8 cellular contexts compared by ENCODE assay signal in genomic region chr2:24082787-24083566, GRCh38. TPM values are rescaled to one million over a fixed set of nuclear protein-coding genes. Genes with fewer than 3 reads are reported as not detected.
DNase-seq lines count a peak whose midpoint lies in the region; ATAC-seq and TF ChIP-seq lines count a peak whose summit lies in the region.

No MANE protein-coding gene starts in this region.

- no peak for DNase-seq in activated T-cell treated with anti-CD3 and anti-CD28 coated beads, Interleukin-2, amount 50 U/mL, for 4 hours
- DNase-seq in activated T-cell treated with anti-CD3 and anti-CD28 coated beads for 4 hours (no peak), astrocyte of the spinal cord (ENCODE audit: low read depth, low spot score) (no peak), left lung (no peak), thyroid gland (no peak), left lobe of liver (ENCODE audit: low spot score) (no peak)

- H3K4me3 ChIP-seq in astrocyte of the spinal cord (ENCODE audit: low read depth, low read length) (peak overlapping the region; percentile 76), left lung (peak overlapping the region; percentile 62 to 67), thyroid gland (replicated peaks in 1 of 3) (no peak overlapping the region)

- H3K9me3 Mint-ChIP-seq in activated T-cell treated with anti-CD3 and anti-CD28 coated beads, Interleukin-2, amount 50 U/mL, for 4 hours, result no peaks in the 10 kb centered on the region

- in situ Hi-C loops in astrocyte of the spinal cord (cut with HindIII; ENCODE audit: low sequenced_read_pairs), result no loop called here

- no peak for TF ChIP-seq POLR2A in thyroid gland (IDR thresholded peaks at IDR 0.05)

- H3K4me1 ChIP-seq in left lung (peaks cover 10 to 44% of the 10 kb centered on the region in 2 donors), thyroid gland (peaks cover 11 to 26% of the 10 kb centered on the region in 2 donors)

- no peaks in the 10 kb centered on the region for H3K27me3 Mint-ChIP-seq in activated T-cell treated with anti-CD3 and anti-CD28 coated beads, Interleukin-2, amount 50 U/mL, for 4 hours (ENCODE audit: low read depth)

- no peaks in the 10 kb centered on the region for H3K27me3 ChIP-seq in left lung
- H3K27me3 ChIP-seq in thyroid gland, result no peaks in the 10 kb centered on the region

- intact Hi-C loops in left lung (cut with DNase I) (no loop called here), thyroid gland (cut with DNase I) (loop anchor here (10.0 kb wide), 1 partner anchor 258 kb away; no protein-coding TSS in a partner anchor)

- H3K27ac ChIP-seq in left lung (peak overlapping the region; percentile 90 to 96), thyroid gland (peak overlapping the region in 2 of 3 donors; percentile 91 to 94)

- ATAC-seq in activated T-cell treated with anti-CD3 and anti-CD28 coated beads, Interleukin-2, amount 50 U/mL, for 4 hours, result no peak
- ATAC-seq in left lung (no peak), GM19397 (IDR thresholded peaks at IDR 0.05; ENCODE audit: unreplicated experiment) (no peak), left lobe of liver (no peak), HG02678 (IDR thresholded peaks at IDR 0.05; ENCODE audit: unreplicated experiment) (no peak)

- 77 to 84% methylated on average over 6 to 8 of the region's 8 CpGs for WGBS in thyroid gland, 2 donors

- peaks cover 14% of the 10 kb centered on the region for H3K4me1 Mint-ChIP-seq in activated T-cell treated with anti-CD3 and anti-CD28 coated beads, Interleukin-2, amount 50 U/mL, for 4 hours (ENCODE audit: low read depth)

- peak overlapping the region; percentile 83 for H3K4me3 Mint-ChIP-seq in activated T-cell treated with anti-CD3 and anti-CD28 coated beads, Interleukin-2, amount 50 U/mL, for 4 hours

- H3K36me3 ChIP-seq in left lung (peaks cover 0 to 35% of the 10 kb centered on the region in 2 donors), thyroid gland (no peaks in the 10 kb centered on the region)

- TF ChIP-seq CTCF in astrocyte of the spinal cord (IDR thresholded peaks at IDR 0.05; ENCODE audit: low read depth, low read length) (no peak), left lung (IDR thresholded peaks at IDR 0.05) (no peak), thyroid gland (IDR thresholded peaks at IDR 0.05) (no peak)

- H3K9me3 ChIP-seq in left lung (no peaks in the 10 kb centered on the region), thyroid gland (no peaks in the 10 kb centered on the region)

- H3K36me3 Mint-ChIP-seq in activated T-cell treated with anti-CD3 and anti-CD28 coated beads, Interleukin-2, amount 50 U/mL, for 4 hours (ENCODE audit: insufficient read depth), result peaks cover 2% of the 10 kb centered on the region

RNA-seq across cellular contexts. Expression of gene TP53I3, which starts 1.7 kb away (rescaled TPM):
- 1 to 10 TPM in 1 of 3 donors, under 1 TPM in 2; 0.45 to 1.1 (median 0.56) TPM for total RNA-seq in activated T-cell treated with anti-CD3 and anti-CD28 coated beads, Interleukin-2, amount 50 U/mL, for 4 hours
- total RNA-seq in left lung, result 100 to 1,000 TPM in 1 of 2 donors, 10 to 100 TPM in 1; 56.8 to 123 TPM
- total RNA-seq in thyroid gland, result 10 to 100 TPM; 14.5 to 38.4 (median 31.0) TPM
- 8.0 TPM for total RNA-seq in left lobe of liver

RNA-seq across cellular contexts. Expression of gene SF3B6, which starts 6.9 kb away (rescaled TPM):
- 100 to 1,000 TPM; 146 to 159 (median 147) TPM for total RNA-seq in activated T-cell treated with anti-CD3 and anti-CD28 coated beads, Interleukin-2, amount 50 U/mL, for 4 hours
- 10 to 100 TPM; 69.0 to 70.0 TPM for total RNA-seq in left lung
- 100 to 1,000 TPM in 2 of 4 donors, 10 to 100 TPM in 2; 86.1 to 157 (median 110) TPM for total RNA-seq in thyroid gland
- total RNA-seq in left lobe of liver, result 28.1 TPM

RNA-seq across cellular contexts. Expression of gene FKBP1B, which starts 33.4 kb away (rescaled TPM):
- under 1 TPM; 0.40 to 0.65 (median 0.63) TPM for total RNA-seq in activated T-cell treated with anti-CD3 and anti-CD28 coated beads, Interleukin-2, amount 50 U/mL, for 4 hours
- total RNA-seq in left lung, result 10 to 100 TPM in 1 of 2 donors, 1 to 10 TPM in 1; 9.6 to 18.7 TPM
- 10 to 100 TPM in 1 of 4 donors, 1 to 10 TPM in 3; 5.8 to 15.5 (median 6.4) TPM for total RNA-seq in thyroid gland
- 9.5 TPM for total RNA-seq in left lobe of liver

RNA-seq across cellular contexts. Expression of gene WDCP, which starts 35.8 kb away (rescaled TPM):
- 10 to 100 TPM; 22.5 to 26.9 (median 25.5) TPM for total RNA-seq in activated T-cell treated with anti-CD3 and anti-CD28 coated beads, Interleukin-2, amount 50 U/mL, for 4 hours
- total RNA-seq in left lung (10 to 100 TPM; 10.3 to 12.8 TPM), thyroid gland (1 to 10 TPM; 3.0 to 6.0 (median 4.6) TPM), left lobe of liver (6.8 TPM)

RNA-seq across cellular contexts. Expression of gene PFN4, which starts 40.2 kb away (rescaled TPM):
- not detected for total RNA-seq in activated T-cell treated with anti-CD3 and anti-CD28 coated beads, Interleukin-2, amount 50 U/mL, for 4 hours
- total RNA-seq in left lung, result 1 to 10 TPM in 1 of 2 donors, under 1 TPM in 1; 0.29 to 1.3 TPM
- total RNA-seq in thyroid gland, result 1 to 10 TPM in 3 of 4 donors, not detected in 1; 1.0 to 3.5 (median 2.0) TPM
- total RNA-seq in left lobe of liver, result 0.45 TPM

Comparison
In these comparisons a context has a peak if more than half of its experiments do, and no peak if none do; other contexts are left out.
1. H3K4me3 ChIP-seq: peak in astrocyte of the spinal cord (single experiment) and left lung (2 of 2); none in thyroid gland (0 of 3).